Comparison of ENCODE assay signal across 11 cellular contexts in the genomic region with DNA sequence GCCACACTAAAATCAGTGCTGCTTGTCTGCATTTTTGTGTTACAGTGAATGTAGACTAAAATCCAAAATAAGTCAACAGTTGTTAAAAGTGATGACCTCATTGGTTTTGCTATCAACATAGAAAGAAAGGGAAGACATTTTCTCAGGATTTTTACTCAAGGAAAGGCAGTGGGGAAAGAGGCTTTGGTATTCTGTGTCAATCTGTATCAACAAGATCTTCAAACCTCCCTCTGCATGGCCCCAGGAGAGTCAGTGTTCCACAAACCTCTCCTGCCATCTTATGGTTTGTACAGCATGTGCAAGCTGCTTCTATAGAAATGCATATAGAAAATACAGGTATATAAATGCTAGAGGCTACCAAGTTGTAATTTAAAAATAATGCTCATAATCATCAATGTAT. TPM values are rescaled to one million over a fixed set of nuclear protein-coding genes. Genes with fewer than 3 reads are reported as not detected.
DNase-seq lines count a peak whose midpoint lies in the region; ATAC-seq, FAIRE-seq and TF ChIP-seq lines count a peak whose summit lies in the region.
"Had no signal": no experiment of that assay in that cellular context is flagged by ENCODE, and none has a peak within 500 bp of the region (broad histone marks: within the 10 kb centered on the region; RNA-seq: fewer than 3 reads in every experiment).

No MANE protein-coding gene starts in this region.

- ATAC-seq in HepG2 (no peak), right lobe of liver (no peak), esophagus mucosa (no peak)

- TF ChIP-seq CTCF in HepG2 (CRISPR knock-in tag; IDR thresholded peaks at IDR 0.05) = peak; percentile 31
- TF ChIP-seq CTCF in right lobe of liver (IDR thresholded peaks at IDR 0.05) = no peak
- peak; percentile 20; the same call in 1 of the 2 replicates for TF ChIP-seq CTCF in LNCAP (IDR thresholded peaks at IDR 0.05)
- TF ChIP-seq CTCF in tibial nerve (IDR thresholded peaks at IDR 0.05) = no peak

- no peaks in the 10 kb centered on the region for H3K79me2 ChIP-seq in HepG2 (ENCODE audit: insufficient read depth, low read length)

- POLR2A ChIA-PET in HepG2 (lab: Yijun Ruan, JAX) = no interaction called here

- H3K4me1 ChIP-seq in HepG2 (ENCODE audit: insufficient read depth, low read length) (no peaks in the 10 kb centered on the region), right lobe of liver (no peaks in the 10 kb centered on the region), tibial nerve (no peaks in the 10 kb centered on the region)
- H3K4me1 ChIP-seq: spleen had no signal

- DNase-seq in HepG2 (ENCODE audit: low spot score) (no peak), right lobe of liver (no peak), dermis microvascular lymphatic vessel endothelial cell (ENCODE audit: low read depth in 2 of 2) (peak; percentile 7 to 58), tibial nerve (ENCODE audit: low spot score in 2 of 2) (no peak), iPS-NIHi11 (ENCODE audit: low spot score) (no peak)
- DNase-seq in stimulated activated CD4-positive, alpha-beta T cell treated with anti-CD3 and anti-CD28 coated beads, Interleukin-4, amount 100 ng/mL, for 24 hours = no peak
- DNase-seq: activated CD4-positive, alpha-beta T cell treated with anti-CD3 and anti-CD28 coated beads for 48 hours; CD4-positive, CD25-positive, alpha-beta regulatory T cell; spleen had no signal

- H3K9ac ChIP-seq in HepG2 (ENCODE audit: insufficient read depth, low read depth, low read length) = no peak overlapping the region

- no peak for TF ChIP-seq EP300 in HepG2 (IDR thresholded peaks at IDR 0.05; ENCODE audit: low read depth in 2 of 2, low read length in 2 of 2)
- TF ChIP-seq EP300 in HepG2 (CRISPR knock-in tag; IDR thresholded peaks at IDR 0.05; ENCODE audit: borderline replicate concordance) = no peak
- no peak for TF ChIP-seq EP300 in tibial nerve (IDR thresholded peaks at IDR 0.05)

- H3K27ac ChIP-seq in HepG2 (ENCODE audit: extremely low read length, insufficient read depth, low read length) = no peak overlapping the region
- H3K27ac ChIP-seq in right lobe of liver = no peak overlapping the region
- no peak overlapping the region for H3K27ac ChIP-seq in tibial nerve
- H3K27ac ChIP-seq: spleen had no signal

- no peaks in the 10 kb centered on the region for H3K27me3 ChIP-seq in HepG2 (ENCODE audit: control insufficient read depth in 1 of 2, insufficient read depth in 2 of 2, low read length in 2 of 2)
- no peaks in the 10 kb centered on the region for H3K27me3 ChIP-seq in right lobe of liver
- H3K27me3 ChIP-seq in tibial nerve = no peaks in the 10 kb centered on the region
- H3K27me3 ChIP-seq: spleen had no signal

- no peak for TF ChIP-seq RAD21 in HepG2 (CRISPR knock-in tag; IDR thresholded peaks at IDR 0.05)

- BruUV-seq in HepG2 (replicated peaks; lab: Mats Ljungman, UMichigan) = no TSS peak

- no peak for FAIRE-seq in HepG2 (lab: Jason Lieb, UNC)

- no peaks in the 10 kb centered on the region for H4K20me1 ChIP-seq in HepG2 (ENCODE audit: insufficient read depth, low read length)

- H3K36me3 ChIP-seq in HepG2 (replicated peaks in 1 of 2; ENCODE audit: control insufficient read depth in 1 of 2, insufficient read depth in 2 of 2, low read length in 2 of 2) (no peaks in the 10 kb centered on the region), right lobe of liver (no peaks in the 10 kb centered on the region), tibial nerve (no peaks in the 10 kb centered on the region)
- H3K36me3 ChIP-seq: spleen had no signal

- H3K9me3 ChIP-seq in HepG2 (ENCODE audit: low read length) = no peaks in the 10 kb centered on the region
- H3K9me3 ChIP-seq in right lobe of liver = no peaks in the 10 kb centered on the region
- H3K9me3 ChIP-seq in tibial nerve = peaks cover 0 to 5% (median 0%) of the 10 kb centered on the region in 4 donors

- in situ Hi-C loops in HepG2 (cut with HindIII; ENCODE audit: extremely low pct_ligation_motif_present, low pct_unique_long_range_greater_than_20kb) = no loop called here

- intact Hi-C loops in HepG2 (cut with micrococcal nuclease; ENCODE audit: unreplicated experiment) = no loop called here
- intact Hi-C loops in right lobe of liver (cut with DNase I) = no loop called here

- no peak overlapping the region for H2AFZ ChIP-seq in HepG2 (ENCODE audit: low read length)

- H3K4me3 ChIP-seq in HepG2 (replicated peaks in 1 of 3; ENCODE audit: insufficient read depth in 1 of 3, low read depth in 2 of 3, low read length in 3 of 3) (no peak overlapping the region), right lobe of liver (no peak overlapping the region), tibial nerve (no peak overlapping the region)
- H3K4me3 ChIP-seq: spleen had no signal

- H3K4me2 ChIP-seq in HepG2 (ENCODE audit: low read depth, low read length) = no peak overlapping the region

- CTCF ChIA-PET in HepG2 (lab: Yijun Ruan, JAX; ENCODE audit: low intra/inter-chr PET ratio, low total read pairs) = no interaction called here

- TF ChIP-seq POLR2A in HepG2 (IDR thresholded peaks at IDR 0.05; ENCODE audit: insufficient read depth in 1 of 2, low read depth in 2 of 2, low read length in 2 of 2) = no peak
- TF ChIP-seq POLR2A in right lobe of liver (IDR thresholded peaks at IDR 0.05) = no peak
- TF ChIP-seq POLR2A in tibial nerve (IDR thresholded peaks at IDR 0.05) = no peak

RNA-seq across cellular contexts. Expression of gene OR51M1, which starts 13.8 kb away (rescaled TPM):
- total RNA-seq in HepG2 (2016; rRNA removed; fragmentation: Illumina TruSeq; extraction: Trizol) (not detected in 2 replicates), right lobe of liver (not detected), dermis microvascular lymphatic vessel endothelial cell (not detected in 2 replicates), esophagus mucosa (not detected), tibial nerve (not detected)
- not detected in 2 replicates for total RNA-seq in HepG2 (2016; cell fraction: cytosol; rRNA removed; fragmentation: Illumina TruSeq; extraction: Trizol; ENCODE audit: low read depth)
- not detected in 2 replicates for total RNA-seq in HepG2 (2016; cell fraction: insoluble cytoplasmic fraction; rRNA removed; fragmentation: Illumina TruSeq; extraction: Trizol)
- not detected in 2 replicates for total RNA-seq in HepG2 (2016; cell fraction: membrane; rRNA removed; fragmentation: Illumina TruSeq; extraction: Trizol)
- not detected in 2 replicates for total RNA-seq in HepG2 (2016; cell fraction: nucleus; rRNA removed; fragmentation: Illumina TruSeq; extraction: Trizol)
- not detected in 2 replicates for polyA plus RNA-seq in HepG2 (2011; rRNA removed)
- not detected in 2 replicates for polyA plus RNA-seq in HepG2 (2011; cell fraction: cytosol; rRNA removed)
- not detected in 2 replicates for polyA plus RNA-seq in HepG2 (2011; cell fraction: nucleus; rRNA removed)
- not detected in 2 replicates for polyA plus RNA-seq in HepG2 (2012)
- not detected in 2 replicates for polyA plus RNA-seq in HepG2 (2016; cell fraction: cytosol; fragmentation: Illumina TruSeq; extraction: Trizol; ENCODE audit: low read depth)
- polyA plus RNA-seq in HepG2 (2016; cell fraction: insoluble cytoplasmic fraction; fragmentation: Illumina TruSeq; extraction: Trizol; ENCODE audit: low read depth) = not detected in 2 replicates
- not detected in 2 replicates for polyA plus RNA-seq in HepG2 (2016; cell fraction: membrane; fragmentation: Illumina TruSeq; extraction: Trizol; ENCODE audit: low read depth)
- polyA plus RNA-seq in HepG2 (2016; cell fraction: nucleus; fragmentation: Illumina TruSeq; extraction: Trizol; ENCODE audit: insufficient read depth, low read depth) = not detected in 2 replicates
- not detected in 2 replicates for polyA minus RNA-seq in HepG2 (2011; rRNA and poly(A)+ RNA removed; ENCODE audit: low replicate concordance)
- not detected in 2 replicates for polyA minus RNA-seq in HepG2 (2011; cell fraction: cytosol; rRNA and poly(A)+ RNA removed)
- polyA minus RNA-seq in HepG2 (2011; cell fraction: nucleus; rRNA and poly(A)+ RNA removed) = not detected in 2 replicates
- total RNA-seq: CD4-positive, CD25-positive, alpha-beta regulatory T cell; spleen had no signal
- polyA plus RNA-seq: CD4-positive, CD25-positive, alpha-beta regulatory T cell; spleen had no signal

RNA-seq across cellular contexts. Expression of gene OR51B6, which starts 18.5 kb away (rescaled TPM):
- total RNA-seq in HepG2 (2016; rRNA removed; fragmentation: Illumina TruSeq; extraction: Trizol) = not detected in 2 replicates
- not detected in 2 replicates for total RNA-seq in HepG2 (2016; cell fraction: cytosol; rRNA removed; fragmentation: Illumina TruSeq; extraction: Trizol; ENCODE audit: low read depth)
- not detected in 2 replicates for total RNA-seq in HepG2 (2016; cell fraction: insoluble cytoplasmic fraction; rRNA removed; fragmentation: Illumina TruSeq; extraction: Trizol)
- not detected in 2 replicates for total RNA-seq in HepG2 (2016; cell fraction: membrane; rRNA removed; fragmentation: Illumina TruSeq; extraction: Trizol)
- total RNA-seq in HepG2 (2016; cell fraction: nucleus; rRNA removed; fragmentation: Illumina TruSeq; extraction: Trizol) = not detected in 2 replicates
- not detected in 2 replicates for polyA plus RNA-seq in HepG2 (2011; rRNA removed)
- not detected in 2 replicates for polyA plus RNA-seq in HepG2 (2011; cell fraction: cytosol; rRNA removed)
- not detected in 2 replicates for polyA plus RNA-seq in HepG2 (2011; cell fraction: nucleus; rRNA removed)
- polyA plus RNA-seq in HepG2 (2012) = not detected in 2 replicates
- polyA plus RNA-seq in HepG2 (2016; cell fraction: cytosol; fragmentation: Illumina TruSeq; extraction: Trizol; ENCODE audit: low read depth) = not detected in 2 replicates
- not detected in 2 replicates for polyA plus RNA-seq in HepG2 (2016; cell fraction: insoluble cytoplasmic fraction; fragmentation: Illumina TruSeq; extraction: Trizol; ENCODE audit: low read depth)
- polyA plus RNA-seq in HepG2 (2016; cell fraction: membrane; fragmentation: Illumina TruSeq; extraction: Trizol; ENCODE audit: low read depth) = not detected in 2 replicates
- not detected in 2 replicates for polyA plus RNA-seq in HepG2 (2016; cell fraction: nucleus; fragmentation: Illumina TruSeq; extraction: Trizol; ENCODE audit: insufficient read depth, low read depth)
- 0.33 TPM in 1 of 2 replicates, not detected in the other for polyA minus RNA-seq in HepG2 (2011; rRNA and poly(A)+ RNA removed; ENCODE audit: low replicate concordance)
- polyA minus RNA-seq in HepG2 (2011; cell fraction: cytosol; rRNA and poly(A)+ RNA removed) = not detected in 2 replicates
- polyA minus RNA-seq in HepG2 (2011; cell fraction: nucleus; rRNA and poly(A)+ RNA removed) = not detected in 2 replicates
- total RNA-seq in right lobe of liver = not detected
- total RNA-seq in dermis microvascular lymphatic vessel endothelial cell = not detected in 2 replicates
- not detected for total RNA-seq in esophagus mucosa
- not detected for total RNA-seq in tibial nerve
- total RNA-seq: CD4-positive, CD25-positive, alpha-beta regulatory T cell; spleen had no signal
- polyA plus RNA-seq: CD4-positive, CD25-positive, alpha-beta regulatory T cell; spleen had no signal

RNA-seq across cellular contexts. Expression of gene OR51B5, which starts 26.5 kb away (rescaled TPM):
- 0.18 and 0.20 TPM in 2 replicates for total RNA-seq in HepG2 (2016; rRNA removed; fragmentation: Illumina TruSeq; extraction: Trizol)
- total RNA-seq in HepG2 (2016; cell fraction: cytosol; rRNA removed; fragmentation: Illumina TruSeq; extraction: Trizol; ENCODE audit: low read depth) = 0.30 TPM in 1 of 2 replicates, not detected in the other
- 0.11 and 0.13 TPM in 2 replicates for total RNA-seq in HepG2 (2016; cell fraction: insoluble cytoplasmic fraction; rRNA removed; fragmentation: Illumina TruSeq; extraction: Trizol)
- 0.53 and 0.62 TPM in 2 replicates for total RNA-seq in HepG2 (2016; cell fraction: membrane; rRNA removed; fragmentation: Illumina TruSeq; extraction: Trizol)
- 0.43 and 0.60 TPM in 2 replicates for total RNA-seq in HepG2 (2016; cell fraction: nucleus; rRNA removed; fragmentation: Illumina TruSeq; extraction: Trizol)
- 0.16 TPM in 2 replicates for polyA plus RNA-seq in HepG2 (2011; rRNA removed)
- polyA plus RNA-seq in HepG2 (2011; cell fraction: cytosol; rRNA removed) = 0.04 TPM in 2 replicates
- 0.23 and 0.45 TPM in 2 replicates for polyA plus RNA-seq in HepG2 (2011; cell fraction: nucleus; rRNA removed)
- 0.09 and 0.12 TPM in 2 replicates for polyA plus RNA-seq in HepG2 (2012)
- 0.15 and 0.34 TPM in 2 replicates for polyA plus RNA-seq in HepG2 (2016; cell fraction: cytosol; fragmentation: Illumina TruSeq; extraction: Trizol; ENCODE audit: low read depth)
- 0.27 TPM in 1 of 2 replicates, not detected in the other for polyA plus RNA-seq in HepG2 (2016; cell fraction: insoluble cytoplasmic fraction; fragmentation: Illumina TruSeq; extraction: Trizol; ENCODE audit: low read depth)
- 0.20 and 0.26 TPM in 2 replicates for polyA plus RNA-seq in HepG2 (2016; cell fraction: membrane; fragmentation: Illumina TruSeq; extraction: Trizol; ENCODE audit: low read depth)
- not detected in 2 replicates for polyA plus RNA-seq in HepG2 (2016; cell fraction: nucleus; fragmentation: Illumina TruSeq; extraction: Trizol; ENCODE audit: insufficient read depth, low read depth)
- polyA minus RNA-seq in HepG2 (2011; rRNA and poly(A)+ RNA removed; ENCODE audit: low replicate concordance) = 0.72 and 6.1 TPM in 2 replicates
- not detected in 2 replicates for polyA minus RNA-seq in HepG2 (2011; cell fraction: cytosol; rRNA and poly(A)+ RNA removed)
- polyA minus RNA-seq in HepG2 (2011; cell fraction: nucleus; rRNA and poly(A)+ RNA removed) = 1.5 and 2.0 TPM in 2 replicates
- total RNA-seq in right lobe of liver = under 1 TPM in 3 of 6 experiments, not detected in 3; 0.17 to 0.42 (median 0.28) TPM
- total RNA-seq in dermis microvascular lymphatic vessel endothelial cell = not detected in 2 replicates
- total RNA-seq in esophagus mucosa = not detected
- total RNA-seq in tibial nerve = 1 to 10 TPM in 3 of 4 donors, not detected in 1; 1.3 to 2.9 (median 2.0) TPM
- total RNA-seq: CD4-positive, CD25-positive, alpha-beta regulatory T cell had no signal
- polyA plus RNA-seq: spleen had no signal

RNA-seq across cellular contexts. Expression of gene OR51B2, which starts 45.7 kb away (rescaled TPM):
- total RNA-seq in HepG2 (2016; rRNA removed; fragmentation: Illumina TruSeq; extraction: Trizol) = not detected in 2 replicates
- total RNA-seq in HepG2 (2016; cell fraction: cytosol; rRNA removed; fragmentation: Illumina TruSeq; extraction: Trizol; ENCODE audit: low read depth) = not detected in 2 replicates
- not detected in 2 replicates for total RNA-seq in HepG2 (2016; cell fraction: insoluble cytoplasmic fraction; rRNA removed; fragmentation: Illumina TruSeq; extraction: Trizol)
- not detected in 2 replicates for total RNA-seq in HepG2 (2016; cell fraction: membrane; rRNA removed; fragmentation: Illumina TruSeq; extraction: Trizol)
- total RNA-seq in HepG2 (2016; cell fraction: nucleus; rRNA removed; fragmentation: Illumina TruSeq; extraction: Trizol) = not detected in 2 replicates
- polyA plus RNA-seq in HepG2 (2011; rRNA removed) = not detected in 2 replicates
- not detected in 2 replicates for polyA plus RNA-seq in HepG2 (2011; cell fraction: cytosol; rRNA removed)
- not detected in 2 replicates for polyA plus RNA-seq in HepG2 (2011; cell fraction: nucleus; rRNA removed)
- not detected in 2 replicates for polyA plus RNA-seq in HepG2 (2012)
- polyA plus RNA-seq in HepG2 (2016; cell fraction: cytosol; fragmentation: Illumina TruSeq; extraction: Trizol; ENCODE audit: low read depth) = not detected in 2 replicates
- not detected in 2 replicates for polyA plus RNA-seq in HepG2 (2016; cell fraction: insoluble cytoplasmic fraction; fragmentation: Illumina TruSeq; extraction: Trizol; ENCODE audit: low read depth)
- polyA plus RNA-seq in HepG2 (2016; cell fraction: membrane; fragmentation: Illumina TruSeq; extraction: Trizol; ENCODE audit: low read depth) = not detected in 2 replicates
- not detected in 2 replicates for polyA plus RNA-seq in HepG2 (2016; cell fraction: nucleus; fragmentation: Illumina TruSeq; extraction: Trizol; ENCODE audit: insufficient read depth, low read depth)
- 3.6 TPM in 1 of 2 replicates, not detected in the other for polyA minus RNA-seq in HepG2 (2011; rRNA and poly(A)+ RNA removed; ENCODE audit: low replicate concordance)
- polyA minus RNA-seq in HepG2 (2011; cell fraction: cytosol; rRNA and poly(A)+ RNA removed) = not detected in 2 replicates
- polyA minus RNA-seq in HepG2 (2011; cell fraction: nucleus; rRNA and poly(A)+ RNA removed) = 0.87 and 1.4 TPM in 2 replicates
- total RNA-seq in right lobe of liver = not detected
- total RNA-seq in dermis microvascular lymphatic vessel endothelial cell = not detected in 2 replicates
- not detected for total RNA-seq in esophagus mucosa
- under 1 TPM in 1 of 4 donors, not detected in 3; 0.63 TPM for total RNA-seq in tibial nerve
- total RNA-seq: CD4-positive, CD25-positive, alpha-beta regulatory T cell; spleen had no signal
- polyA plus RNA-seq: CD4-positive, CD25-positive, alpha-beta regulatory T cell; spleen had no signal

RNA-seq across cellular contexts. Expression of gene OR51Q1, which starts 52.1 kb away (rescaled TPM):
- total RNA-seq in HepG2 (2016; rRNA removed; fragmentation: Illumina TruSeq; extraction: Trizol) (not detected in 2 replicates), right lobe of liver (not detected), dermis microvascular lymphatic vessel endothelial cell (not detected in 2 replicates), esophagus mucosa (not detected), tibial nerve (not detected)
- total RNA-seq in HepG2 (2016; cell fraction: cytosol; rRNA removed; fragmentation: Illumina TruSeq; extraction: Trizol; ENCODE audit: low read depth) = not detected in 2 replicates
- total RNA-seq in HepG2 (2016; cell fraction: insoluble cytoplasmic fraction; rRNA removed; fragmentation: Illumina TruSeq; extraction: Trizol) = not detected in 2 replicates
- not detected in 2 replicates for total RNA-seq in HepG2 (2016; cell fraction: membrane; rRNA removed; fragmentation: Illumina TruSeq; extraction: Trizol)
- total RNA-seq in HepG2 (2016; cell fraction: nucleus; rRNA removed; fragmentation: Illumina TruSeq; extraction: Trizol) = not detected in 2 replicates
- not detected in 2 replicates for polyA plus RNA-seq in HepG2 (2011; rRNA removed)
- polyA plus RNA-seq in HepG2 (2011; cell fraction: cytosol; rRNA removed) = not detected in 2 replicates
- not detected in 2 replicates for polyA plus RNA-seq in HepG2 (2011; cell fraction: nucleus; rRNA removed)
- polyA plus RNA-seq in HepG2 (2012) = not detected in 2 replicates
- polyA plus RNA-seq in HepG2 (2016; cell fraction: cytosol; fragmentation: Illumina TruSeq; extraction: Trizol; ENCODE audit: low read depth) = not detected in 2 replicates
- not detected in 2 replicates for polyA plus RNA-seq in HepG2 (2016; cell fraction: insoluble cytoplasmic fraction; fragmentation: Illumina TruSeq; extraction: Trizol; ENCODE audit: low read depth)
- not detected in 2 replicates for polyA plus RNA-seq in HepG2 (2016; cell fraction: membrane; fragmentation: Illumina TruSeq; extraction: Trizol; ENCODE audit: low read depth)
- not detected in 2 replicates for polyA plus RNA-seq in HepG2 (2016; cell fraction: nucleus; fragmentation: Illumina TruSeq; extraction: Trizol; ENCODE audit: insufficient read depth, low read depth)
- polyA minus RNA-seq in HepG2 (2011; rRNA and poly(A)+ RNA removed; ENCODE audit: low replicate concordance) = not detected in 2 replicates
- not detected in 2 replicates for polyA minus RNA-seq in HepG2 (2011; cell fraction: cytosol; rRNA and poly(A)+ RNA removed)
- not detected in 2 replicates for polyA minus RNA-seq in HepG2 (2011; cell fraction: nucleus; rRNA and poly(A)+ RNA removed)
- total RNA-seq: CD4-positive, CD25-positive, alpha-beta regulatory T cell; spleen had no signal
- polyA plus RNA-seq: CD4-positive, CD25-positive, alpha-beta regulatory T cell; spleen had no signal

Comparison
In these comparisons a context has a peak if more than half of its experiments do, and no peak if none do; other contexts are left out.
1. CTCF ChIP-seq: peak in HepG2 (single experiment) and LNCAP (single experiment); none in right lobe of liver (0 of 4) and tibial nerve (0 of 5).
2. DNase-seq: peak in dermis microvascular lymphatic vessel endothelial cell (2 of 2); none in HepG2 (single experiment), right lobe of liver (0 of 3), stimulated activated CD4-positive, alpha-beta T cell treated with anti-CD3 and anti-CD28 coated beads, Interleukin-4, amount 100 ng/mL, for 24 hours (single experiment), tibial nerve (0 of 2) and iPS-NIHi11 (single experiment).